Comparison of ENCODE assay signal across 20 cellular contexts in genomic region chr9:26413625-26414024, GRCh38.
"Had no signal": no experiment of that assay in that cellular context is flagged by ENCODE, and none has a peak within 500 bp of the region (broad histone marks: within the 10 kb centered on the region; RNA-seq: fewer than 3 reads in every experiment).

No MANE protein-coding gene starts in this region.

- H3K4me3 ChIP-seq: coronary artery, esophagus squamous epithelium, lung, neural progenitor cell, right lobe of liver, stomach, testis, tibial artery had no signal

- H3K36me3 ChIP-seq: esophagus squamous epithelium, neural progenitor cell, right lobe of liver, stomach, tibial artery had no signal

- H3K9me3 ChIP-seq: esophagus squamous epithelium, right lobe of liver, stomach, testis, tibial artery had no signal

- H3K79me2 ChIP-seq: parathyroid adenoma had no signal

- DNase-seq: dermis blood vessel endothelial cell; effector memory CD4-positive, alpha-beta T cell; esophagus squamous epithelium; foreskin melanocyte; immature natural killer cell; natural killer cell; right lobe of liver; small intestine; stimulated activated CD4-positive, alpha-beta T cell treated with anti-CD3 and anti-CD28 coated beads, Interleukin-2, amount 100 ng/mL, for 24 hours; stimulated activated CD4-positive, alpha-beta T cell treated with anti-CD3 and anti-CD28 coated beads, Interleukin-4, amount 100 ng/mL, for 24 hours; stimulated activated naive CD4-positive, alpha-beta T cell treated with Interleukin-2 at 50 U/mL for 16 hours; stomach; testis; tibial artery had no signal

- ATAC-seq: left lobe of liver; natural killer cell; right lobe of liver; stimulated activated effector memory CD8-positive, alpha-beta T cell treated with anti-CD3 and anti-CD28 coated beads, Interleukin-12 subunit alpha, Interleukin-12 subunit beta, amount 100 ng/mL, for 72 hours had no signal

- H3K4me2 ChIP-seq: neural progenitor cell had no signal

- H3K27ac ChIP-seq: coronary artery, esophagus squamous epithelium, neural progenitor cell, parathyroid adenoma, right lobe of liver, stomach, testis, tibial artery had no signal

- H2AFZ ChIP-seq: neural progenitor cell, parathyroid adenoma had no signal

- H3K27me3 ChIP-seq: esophagus squamous epithelium, neural progenitor cell, right lobe of liver, stomach, testis, tibial artery had no signal

- H3K9ac ChIP-seq: neural progenitor cell, parathyroid adenoma had no signal
